ENCODE assay signal across 17 cellular contexts in genomic region chr2:128633501-128633900, GRCh38.
DNase-seq lines count a peak whose midpoint lies in the region; ATAC-seq and TF ChIP-seq lines count a peak whose summit lies in the region.
"Had no signal": no experiment of that assay in that cellular context is flagged by ENCODE, and none has a peak within 500 bp of the region (broad histone marks: within the 10 kb centered on the region; RNA-seq: fewer than 3 reads in every experiment).

No MANE protein-coding gene starts in this region.

- no peak overlapping the region for H2AK9ac ChIP-seq in IMR-90 (replicated peaks; ENCODE audit: low read depth, low read length, poor library complexity)

- TF ChIP-seq CTCF in AG10803 (conservative IDR thresholded peaks at IDR 0.05; ENCODE audit: low read length) = no peak
- TF ChIP-seq CTCF in IMR-90 (conservative IDR thresholded peaks at IDR 0.05; ENCODE audit: low read depth, low read length) = no peak
- no peak for TF ChIP-seq CTCF in cardiac fibroblast (IDR thresholded peaks at IDR 0.05; ENCODE audit: low read depth, low read length)

- no peak overlapping the region for H2BK20ac ChIP-seq in IMR-90 (ENCODE audit: low read depth, low read length)

- H4K20me1 ChIP-seq in IMR-90 (ENCODE audit: insufficient read depth, low read length) = no peaks in the 10 kb centered on the region

- H3K36me3 ChIP-seq in IMR-90 (ENCODE audit: control insufficient read depth, insufficient read depth, low read length) = no peaks in the 10 kb centered on the region

- H3K4me3 ChIP-seq in AG10803 (ENCODE audit: low read length) = no peak overlapping the region
- no peak overlapping the region for H3K4me3 ChIP-seq in IMR-90 (ENCODE audit: insufficient read depth, low read depth, low read length)
- H3K4me3 ChIP-seq in cardiac fibroblast (replicated peaks in 1 of 2; ENCODE audit: low read depth in 2 of 2, low read length in 2 of 2) = no peak overlapping the region
- H3K4me3 ChIP-seq: A549 had no signal

- no peaks in the 10 kb centered on the region for H3K9me1 ChIP-seq in IMR-90 (ENCODE audit: insufficient read depth, low read length)

- no peaks in the 10 kb centered on the region; the same call in none of the 2 replicates for H3K27me3 ChIP-seq in IMR-90 (ENCODE audit: control insufficient read depth, insufficient read depth, low read length)

- ATAC-seq in IMR-90 (ENCODE audit: low read depth) = peak; percentile 29; the same call in 1 of the 2 replicates
- ATAC-seq: A549 had no signal

- TF ChIP-seq POLR2A in IMR-90 (IDR thresholded peaks at IDR 0.05; ENCODE audit: low read depth, low read length) = no peak

- H4K91ac ChIP-seq in IMR-90 (ENCODE audit: insufficient read depth, low read depth, low read length) = no peak overlapping the region

- H3K18ac ChIP-seq in IMR-90 (ENCODE audit: low read depth, low read length) = no peak overlapping the region

- no peak overlapping the region for H3K4ac ChIP-seq in IMR-90 (ENCODE audit: low read depth, low read length)

- no peaks in the 10 kb centered on the region for H3K79me1 ChIP-seq in IMR-90 (ENCODE audit: low read depth in 1 of 2, low read length in 2 of 2)

- H4K5ac ChIP-seq in IMR-90 (ENCODE audit: low read depth, low read length) = no peak overlapping the region

- no peak overlapping the region for H3K56ac ChIP-seq in IMR-90 (ENCODE audit: extremely low read depth, insufficient read depth, low read length)

- no peak overlapping the region for H4K8ac ChIP-seq in IMR-90 (ENCODE audit: low read depth in 2 of 2, low read length in 2 of 2)

- no peaks in the 10 kb centered on the region for H3K4me1 ChIP-seq in IMR-90 (ENCODE audit: control insufficient read depth, insufficient read depth, low read length)
- H3K4me1 ChIP-seq: A549 had no signal

- no peaks in the 10 kb centered on the region for H3K9me3 ChIP-seq in IMR-90 (ENCODE audit: control insufficient read depth, insufficient read depth, low read length)
- H3K9me3 ChIP-seq: A549 had no signal

- no peak overlapping the region for H3K14ac ChIP-seq in IMR-90 (replicated peaks; ENCODE audit: low read depth, low read length)

- no CpG with 5 or more reads among the region's 3 CpGs for WGBS in IMR-90 (ENCODE audit: extremely low coverage in 2 of 2, insufficient read length in 1 of 2), 2 experiments

- no peak overlapping the region for H2BK120ac ChIP-seq in IMR-90 (ENCODE audit: low read depth, low read length)

- in situ Hi-C loops in IMR-90 (cut with MboI; ENCODE audit: low sequenced_read_pairs) = no loop called here

- intact Hi-C loops in IMR-90 (cut with micrococcal nuclease) = no loop called here

- DNase-seq in AG10803 (ENCODE audit: low read depth) (peak; percentile 35), IMR-90 (peak; percentile 57), cardiac fibroblast (ENCODE audit: low read depth in 2 of 2) (peak; percentile 39 to 55), non-pigmented ciliary epithelial cell (ENCODE audit: low read depth) (peak; percentile 31), NCI-H82 treated with DMSO at 0.1 percent for 48 hours (lab: John Stamatoyannopoulos, UW; ENCODE audit: unreplicated experiment) (no peak), SIG-M5 (lab: John Stamatoyannopoulos, UW) (no peak)
- no peak for DNase-seq in activated T-cell treated with anti-CD3 and anti-CD28 coated beads, Interleukin-2, amount 50 U/mL, for 48 hours
- DNase-seq: DND-41, HFFc6, NCI-H1105 treated with DMSO at 0.1 percent for 48 hours, NCI-H1694 treated with DMSO at 0.1 percent for 48 hours, NCI-H2107, NCI-H2227 treated with DMSO at 0.1 percent for 48 hours, NCI-H526 treated with DMSO at 0.1 percent for 48 hours, Right ventricle myocardium superior had no signal

- CTCF ChIA-PET in IMR-90 (lab: Yijun Ruan, JAX) = no interaction called here

- no peak overlapping the region for H3K27ac ChIP-seq in IMR-90 (ENCODE audit: insufficient read depth, low read length)
- H3K27ac ChIP-seq: A549, C4-2B had no signal

- no peak overlapping the region for H3K23ac ChIP-seq in IMR-90 (ENCODE audit: low read depth, low read length)

- H2BK15ac ChIP-seq in IMR-90 (ENCODE audit: low read depth, low read length) = no peak overlapping the region

- H2BK5ac ChIP-seq in IMR-90 (ENCODE audit: low read depth, low read length, poor library complexity, severe bottlenecking) = no peak overlapping the region

- H3K4me2 ChIP-seq in IMR-90 (ENCODE audit: low read depth, low read length) = no peak overlapping the region
- H3K4me2 ChIP-seq: A549 had no signal

- POLR2A ChIA-PET in IMR-90 (lab: Charles Lee; ENCODE audit: unreplicated experiment) = no interaction called here

- no peak overlapping the region for H2AFZ ChIP-seq in IMR-90 (replicated peaks; ENCODE audit: low read length, poor library complexity)

- H3K9ac ChIP-seq in IMR-90 (ENCODE audit: low read depth, low read length) = no peak overlapping the region

- TF ChIP-seq RAD21 in IMR-90 (IDR thresholded peaks at IDR 0.05; ENCODE audit: low read length) = no peak

- no peak overlapping the region for H2AK5ac ChIP-seq in IMR-90 (ENCODE audit: low read depth, low read length)

- dilution Hi-C loops in IMR-90 (cut with HindIII; ENCODE audit: low sequenced_read_pairs, unreplicated experiment) = no loop called here

- BruUV-seq in IMR-90 (replicated peaks; lab: Mats Ljungman, UMichigan) = no TSS peak

TF ChIP-seq in IMR-90, 13 proteins besides CTCF, POLR2A, EP300 and RAD21:
- TF ChIP-seq ELK1 (IDR thresholded peaks at IDR 0.05; ENCODE audit: borderline replicate concordance, low read depth, low read length) (no peak), MAZ (IDR thresholded peaks at IDR 0.05; ENCODE audit: borderline replicate concordance, low read depth, low read length) (no peak), RCOR1 (IDR thresholded peaks at IDR 0.05; ENCODE audit: insufficient replicate concordance, low read length) (no peak), RFX5 (IDR thresholded peaks at IDR 0.05; ENCODE audit: low read depth, low read length) (no peak), MXI1 (IDR thresholded peaks at IDR 0.05; ENCODE audit: borderline replicate concordance, low read depth, low read length) (no peak), BHLHE40 (IDR thresholded peaks at IDR 0.05; ENCODE audit: low read depth, low read length) (no peak), USF2 (IDR thresholded peaks at IDR 0.05; ENCODE audit: low read depth, low read length) (no peak), CEBPB (IDR thresholded peaks at IDR 0.05; ENCODE audit: low read depth, low read length) (no peak), CHD1 (IDR thresholded peaks at IDR 0.05; ENCODE audit: low read depth, low read length) (no peak), FOS (IDR thresholded peaks at IDR 0.05; ENCODE audit: low read depth, low read length) (no peak), NFE2L2 (IDR thresholded peaks at IDR 0.05; ENCODE audit: low read depth, low read length) (no peak), SMC3 (IDR thresholded peaks at IDR 0.05; ENCODE audit: low read depth, low read length) (no peak), MAFK (IDR thresholded peaks at IDR 0.05; ENCODE audit: low read depth, low read length) (no peak)

Comparison
In these comparisons a context has a peak if more than half of its experiments do, and no peak if none do; other contexts are left out.
1. DNase-seq: peak in AG10803 (single experiment), IMR-90 (single experiment), cardiac fibroblast (2 of 2) and non-pigmented ciliary epithelial cell (single experiment); none in activated T-cell treated with anti-CD3 and anti-CD28 coated beads, Interleukin-2, amount 50 U/mL, for 48 hours (0 of 2), NCI-H82 treated with DMSO at 0.1 percent for 48 hours (single experiment) and SIG-M5 (single experiment).